1 cellular context compared by ENCODE assay signal in genomic region chr10:67827811-67828210, GRCh38.
TF ChIP-seq lines count a peak whose summit lies in the region.

No MANE protein-coding gene starts in this region.

TF ChIP-seq in A549, 52 proteins besides CTCF, POLR2A, EP300 and RAD21 (continued from another document):
- TF ChIP-seq PHF8 (IDR thresholded peaks at IDR 0.05; ENCODE audit: borderline replicate concordance, low read depth) (no peak), RCOR1 (IDR thresholded peaks at IDR 0.05; ENCODE audit: low read depth, low read length) (no peak), CHD2 (IDR thresholded peaks at IDR 0.05; ENCODE audit: low read length, partially characterized antibody) (no peak), BHLHE40 (IDR thresholded peaks at IDR 0.05; ENCODE audit: low read depth, low read length) (no peak)
- TF ChIP-seq, protein P1, sequence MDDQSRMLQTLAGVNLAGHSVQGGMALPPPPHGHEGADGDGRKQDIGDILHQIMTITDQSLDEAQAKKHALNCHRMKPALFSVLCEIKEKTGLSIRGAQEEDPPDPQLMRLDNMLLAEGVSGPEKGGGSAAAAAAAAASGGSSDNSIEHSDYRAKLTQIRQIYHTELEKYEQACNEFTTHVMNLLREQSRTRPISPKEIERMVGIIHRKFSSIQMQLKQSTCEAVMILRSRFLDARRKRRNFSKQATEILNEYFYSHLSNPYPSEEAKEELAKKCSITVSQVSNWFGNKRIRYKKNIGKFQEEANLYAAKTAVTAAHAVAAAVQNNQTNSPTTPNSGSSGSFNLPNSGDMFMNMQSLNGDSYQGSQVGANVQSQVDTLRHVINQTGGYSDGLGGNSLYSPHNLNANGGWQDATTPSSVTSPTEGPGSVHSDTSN (IDR thresholded peaks at IDR 0.05) = no peak
